In genomic region chr14:64474041-64474440, GRCh38 we compare ENCODE assay signal across 1 cellular context.
TF ChIP-seq lines count a peak whose summit lies in the region.

No MANE protein-coding gene starts in this region.

TF ChIP-seq in HEK293, 187 proteins besides CTCF, POLR2A, EP300 and RAD21:
- TF ChIP-seq ZNF280D (tag by site-specific recombination; IDR thresholded peaks at IDR 0.05) (no peak), WT1 (tag by site-specific recombination; IDR thresholded peaks at IDR 0.05) (peak; percentile 61; the same call in 1 of the 2 replicates), ZNF398 (tag by site-specific recombination; IDR thresholded peaks at IDR 0.05) (no peak), ZIC2 (tag by site-specific recombination; IDR thresholded peaks at IDR 0.05) (peak; percentile 48), FEZF1 (tag by site-specific recombination; IDR thresholded peaks at IDR 0.05) (0 out of 2 replicates have a peak, but pooled peaks have one; percentile 19), ZBTB48 (tag by site-specific recombination; IDR thresholded peaks at IDR 0.05) (0 out of 2 replicates have a peak, but pooled peaks have one; percentile 18), OSR2 (tag by site-specific recombination; IDR thresholded peaks at IDR 0.05) (peak; percentile 27; the same call in 1 of the 2 replicates)
TF ChIP-seq in HEK293: peak in this region for 5.
